In genomic region chr7:63789378-63790176, GRCh38 we compare ENCODE assay signal across 16 cellular contexts.
DNase-seq lines count a peak whose midpoint lies in the region; ATAC-seq and TF ChIP-seq lines count a peak whose summit lies in the region.
"Had no signal": no experiment of that assay in that cellular context is flagged by ENCODE, and none has a peak within 500 bp of the region (broad histone marks: within the 10 kb centered on the region; RNA-seq: fewer than 3 reads in every experiment).

No MANE protein-coding gene starts in this region.

- H3K9me3 Mint-ChIP-seq in stimulated activated memory B cell treated with anti-CD40 and anti-IgM and Interleukin-4, amounts not matched to agents 10 μg/mL and 1 μg/mL and 100 μg/mL, for 72 hours: no peaks in the 10 kb centered on the region

- no peak overlapping the region for H2BK120ac ChIP-seq in mesenchymal stem cell (ENCODE audit: low read depth, low read length)

- peak overlapping the region; percentile 8 for H3K27ac ChIP-seq in left ventricle myocardium inferior (replicated peaks)
- no peak overlapping the region for H3K27ac ChIP-seq in breast epithelium
- H3K27ac ChIP-seq in mesenchymal stem cell (ENCODE audit: low read length, poor library complexity, severe bottlenecking): no peak overlapping the region
- H3K27ac ChIP-seq: A549 had no signal

- DNase-seq in activated T-cell treated with anti-CD3 and anti-CD28 coated beads for 1 hour (ENCODE audit: low read depth): peak; percentile 2
- no peak for DNase-seq in activated T-cell treated with anti-CD3 and anti-CD28 coated beads, Interleukin-2, amount 50 U/mL, for 48 hours
- DNase-seq in RKO (ENCODE audit: low spot score): peak; percentile 80
- DNase-seq in left ventricle myocardium inferior: peak; percentile 22
- no peak for DNase-seq in COLO668 (lab: John Stamatoyannopoulos, UW; ENCODE audit: unreplicated experiment)
- DNase-seq in breast epithelium (ENCODE audit: low spot score in 2 of 2): no peak
- DNase-seq in mesenchymal stem cell: no peak
- DNase-seq: activated naive CD4-positive, alpha-beta T cell treated with anti-CD3 and anti-CD28 coated beads for 36 hours; glutamatergic neuron; IMR-90; NCI-H1417 treated with DMSO at 0.1 percent for 48 hours; nephron progenitor cell; T-helper 9 cell had no signal

- H3K9me3 ChIP-seq in left ventricle myocardium inferior (replicated peaks) (no peaks in the 10 kb centered on the region), breast epithelium (peaks cover 17 to 25% of the 10 kb centered on the region in 2 donors), mesenchymal stem cell (ENCODE audit: control insufficient read depth, low read length) (no peaks in the 10 kb centered on the region)
- H3K9me3 ChIP-seq: A549 had no signal

- no peak overlapping the region for H4K91ac ChIP-seq in mesenchymal stem cell (ENCODE audit: low read length)

- no peak for TF ChIP-seq POLR2A in breast epithelium (IDR thresholded peaks at IDR 0.05)

- H3K4ac ChIP-seq in mesenchymal stem cell (ENCODE audit: low read depth in 1 of 2, low read length in 2 of 2): no peak overlapping the region

- no peaks in the 10 kb centered on the region for H3K27me3 Mint-ChIP-seq in stimulated activated memory B cell treated with anti-CD40 and anti-IgM and Interleukin-4, amounts not matched to agents 10 μg/mL and 1 μg/mL and 100 μg/mL, for 72 hours

- H3K9ac ChIP-seq in mesenchymal stem cell (ENCODE audit: low read length): no peak overlapping the region

- H2BK12ac ChIP-seq in mesenchymal stem cell (ENCODE audit: low read length in 2 of 2): no peak overlapping the region

- no peak overlapping the region for H2AFZ ChIP-seq in mesenchymal stem cell (ENCODE audit: low read depth, low read length)

- no peak overlapping the region for H3K18ac ChIP-seq in mesenchymal stem cell (ENCODE audit: low read depth in 1 of 2, low read length in 2 of 2)

- intact Hi-C loops in left ventricle myocardium inferior (cut with micrococcal nuclease): no loop called here
- intact Hi-C loops in breast epithelium (cut with DNase I; ENCODE audit: low total_unique reads): no loop called here

- no peaks in the 10 kb centered on the region for H3K4me1 ChIP-seq in left ventricle myocardium inferior
- H3K4me1 ChIP-seq in breast epithelium: no peaks in the 10 kb centered on the region
- no peaks in the 10 kb centered on the region for H3K4me1 ChIP-seq in mesenchymal stem cell (ENCODE audit: control insufficient read depth, insufficient read depth, low read depth, low read length)
- H3K4me1 ChIP-seq: A549 had no signal

- no peak overlapping the region for H3K14ac ChIP-seq in mesenchymal stem cell (ENCODE audit: low read length in 2 of 2)

- H3K36me3 Mint-ChIP-seq in stimulated activated memory B cell treated with anti-CD40 and anti-IgM and Interleukin-4, amounts not matched to agents 10 μg/mL and 1 μg/mL and 100 μg/mL, for 72 hours: no peaks in the 10 kb centered on the region

- H3K4me3 Mint-ChIP-seq in stimulated activated memory B cell treated with anti-CD40 and anti-IgM and Interleukin-4, amounts not matched to agents 10 μg/mL and 1 μg/mL and 100 μg/mL, for 72 hours: peak overlapping the region; percentile 38
- H3K4me3 Mint-ChIP-seq: activated naive CD4-positive, alpha-beta T cell treated with anti-CD3 and anti-CD28 coated beads for 36 hours; nephron progenitor cell had no signal

- no peak overlapping the region for H2BK15ac ChIP-seq in mesenchymal stem cell (ENCODE audit: low read depth, poor library complexity, severe bottlenecking)

- H3K4me1 Mint-ChIP-seq in stimulated activated memory B cell treated with anti-CD40 and anti-IgM and Interleukin-4, amounts not matched to agents 10 μg/mL and 1 μg/mL and 100 μg/mL, for 72 hours: no peaks in the 10 kb centered on the region
- H3K4me1 Mint-ChIP-seq: nephron progenitor cell had no signal

- 95% methylated on average over 78 of the region's 78 CpGs for WGBS in mesenchymal stem cell

- ATAC-seq in stimulated activated memory B cell treated with anti-CD40 and anti-IgM and Interleukin-4, amounts not matched to agents 10 μg/mL and 1 μg/mL and 100 μg/mL, for 72 hours: peak; percentile 60
- ATAC-seq: A549, left lobe of liver had no signal

- no peak overlapping the region for H2BK5ac ChIP-seq in mesenchymal stem cell (ENCODE audit: low read depth, low read length, poor library complexity, severe bottlenecking)

- H3K27ac Mint-ChIP-seq in stimulated activated memory B cell treated with anti-CD40 and anti-IgM and Interleukin-4, amounts not matched to agents 10 μg/mL and 1 μg/mL and 100 μg/mL, for 72 hours: no peak overlapping the region
- H3K27ac Mint-ChIP-seq: activated naive CD4-positive, alpha-beta T cell treated with anti-CD3 and anti-CD28 coated beads for 36 hours; nephron progenitor cell had no signal

- H2AK5ac ChIP-seq in mesenchymal stem cell (ENCODE audit: low read length, severe bottlenecking): no peak overlapping the region

- no peak for TF ChIP-seq CTCF in left ventricle myocardium inferior (IDR thresholded peaks at IDR 0.05; ENCODE audit: borderline replicate concordance)
- TF ChIP-seq CTCF in breast epithelium (IDR thresholded peaks at IDR 0.05): no peak

- no peaks in the 10 kb centered on the region for H3K79me1 ChIP-seq in mesenchymal stem cell (replicated peaks; ENCODE audit: low read length, poor library complexity, severe bottlenecking)

- H3K4me3 ChIP-seq in left ventricle myocardium inferior (peak overlapping the region; percentile 46), breast epithelium (peak overlapping the region in 1 of 3 donors; percentile 42), mesenchymal stem cell (ENCODE audit: insufficient read depth in 1 of 2, low read depth in 1 of 2, low read length in 2 of 2) (no peak overlapping the region)
- H3K4me3 ChIP-seq: A549 had no signal

- no peak overlapping the region for H3K23ac ChIP-seq in mesenchymal stem cell (ENCODE audit: low read length in 2 of 2)

- H4K8ac ChIP-seq in mesenchymal stem cell (ENCODE audit: low read length): no peak overlapping the region

- H3K27me3 ChIP-seq in left ventricle myocardium inferior (ENCODE audit: low read depth) (peaks cover 22% of the 10 kb centered on the region), breast epithelium (no peaks in the 10 kb centered on the region), mesenchymal stem cell (ENCODE audit: control insufficient read depth in 1 of 2, insufficient read depth in 1 of 2, low read length in 2 of 2) (no peaks in the 10 kb centered on the region)

- H3K36me3 ChIP-seq in left ventricle myocardium inferior (no peaks in the 10 kb centered on the region), breast epithelium (no peaks in the 10 kb centered on the region), mesenchymal stem cell (ENCODE audit: control insufficient read depth in 1 of 2, insufficient read depth in 2 of 2, low read depth in 1 of 2, low read length in 2 of 2) (peaks cover 0 to 3% of the 10 kb centered on the region in 2 experiments)

- no peak overlapping the region for H3K4me2 ChIP-seq in mesenchymal stem cell (ENCODE audit: low read length, poor library complexity, severe bottlenecking)
- H3K4me2 ChIP-seq: A549 had no signal

Comparison
In these comparisons a context has a peak if more than half of its experiments do, and no peak if none do; other contexts are left out.
1. DNase-seq: peak in activated T-cell treated with anti-CD3 and anti-CD28 coated beads for 1 hour (single experiment), RKO (single experiment) and left ventricle myocardium inferior (single experiment); none in activated T-cell treated with anti-CD3 and anti-CD28 coated beads, Interleukin-2, amount 50 U/mL, for 48 hours (0 of 2), COLO668 (single experiment), breast epithelium (0 of 2) and mesenchymal stem cell (single experiment).